ENCODE assay signal across 19 cellular contexts in genomic region chr11:68300076-68300830, GRCh38. TPM values are rescaled to one million over a fixed set of nuclear protein-coding genes. Genes with fewer than 3 reads are reported as not detected.
A peak's percentile ranks its signal among the peaks of the same experiment; 100 is the strongest.
DNase-seq lines count a peak whose midpoint lies in the region; TF ChIP-seq lines count a peak whose summit lies in the region.
"Had no signal": no experiment of that assay in that cellular context is flagged by ENCODE, and none has a peak within 500 bp of the region (broad histone marks: within the 10 kb centered on the region; RNA-seq: fewer than 3 reads in every experiment).

No MANE protein-coding gene starts in this region.

- H3K27me3 Mint-ChIP-seq in endodermal cell (ENCODE audit: insufficient read depth): peaks cover 6% of the 10 kb centered on the region
- H3K27me3 Mint-ChIP-seq: CD4-positive, alpha-beta T cell; T-cell had no signal

- H3K4me1 Mint-ChIP-seq in endodermal cell: no peaks in the 10 kb centered on the region

- H3K4me1 ChIP-seq in endodermal cell (ENCODE audit: control insufficient read depth, insufficient read depth, low read length): no peaks in the 10 kb centered on the region
- H3K4me1 ChIP-seq in spleen: peaks cover 12 to 45% (median 28%) of the 10 kb centered on the region in 6 donors

- H3K27ac ChIP-seq in endodermal cell (ENCODE audit: low read depth, low read length) (no peak overlapping the region), spleen (no peak overlapping the region)
- H3K27ac ChIP-seq: SK-N-MC had no signal

- intact Hi-C loops in spleen (cut with DNase I; ENCODE audit: low total_unique reads): no loop called here

- H3K9me3 ChIP-seq in endodermal cell (ENCODE audit: control insufficient read depth, low read length) (peaks cover 8% of the 10 kb centered on the region), spleen (peaks cover 0 to 4% (median 0%) of the 10 kb centered on the region in 8 donors)

- TF ChIP-seq POLR2A in NB4 (IDR thresholded peaks at IDR 0.05; ENCODE audit: extremely low read depth, insufficient read length) (no peak), spleen (IDR thresholded peaks at IDR 0.05) (no peak)

- peak overlapping the region; percentile 39 for H3K27ac Mint-ChIP-seq in endodermal cell
- H3K27ac Mint-ChIP-seq: CD4-positive, alpha-beta T cell; T-cell had no signal

- 84 to 87% methylated on average over 10 to 12 of the region's 12 CpGs for WGBS in endodermal cell (ENCODE audit: insufficient coverage in 1 of 2, insufficient read length in 1 of 2), 2 experiments
- 83 to 93% (median 92%) methylated on average over 10 to 12 of the region's 12 CpGs for WGBS in spleen, 5 donors

- no peak for DNase-seq in NB4 (ENCODE audit: low read depth)
- no peak for DNase-seq in endodermal cell
- DNase-seq in spleen: peak; percentile 6
- DNase-seq in stimulated activated CD4-positive, alpha-beta T cell treated with anti-CD3 and anti-CD28 coated beads, Interleukin-1b, Interleukin-23, amount 100 ng/mL, for 48 hours: no peak
- DNase-seq in occipital lobe (lab: John Stamatoyannopoulos, UW): no peak
- no peak for DNase-seq in iPS-NIHi11 (ENCODE audit: low spot score)
- DNase-seq: Calu3; CD4-positive, alpha-beta T cell; NCI-H1105; NCI-H2081 treated with DMSO at 0.1 percent for 48 hours; NCI-H446 treated with DMSO at 0.1 percent for 48 hours; NCI-H748 treated with DMSO at 0.1 percent for 48 hours; NK-92 treated with Interleukin-12 subunit alpha and Interleukin-12 subunit beta, amount 100 ng/mL, for 24 hours; OCI-M1; SHP77; T-cell had no signal

- H3K36me3 Mint-ChIP-seq in endodermal cell (ENCODE audit: low read depth): peaks cover 5% of the 10 kb centered on the region
- H3K36me3 Mint-ChIP-seq: T-cell had no signal

- no peak overlapping the region for H3K4me3 ChIP-seq in NB4 (ENCODE audit: low read depth, low read length)
- no peak overlapping the region for H3K4me3 ChIP-seq in endodermal cell (ENCODE audit: low read length)
- no peak overlapping the region for H3K4me3 ChIP-seq in spleen
- H3K4me3 ChIP-seq: A549, SK-N-MC had no signal

- peak; percentile 16; the same call in 1 of the 2 replicates for TF ChIP-seq CTCF in GM12874 (IDR thresholded peaks at IDR 0.05; ENCODE audit: insufficient read depth, low read depth, low read length)
- TF ChIP-seq CTCF in NB4 (IDR thresholded peaks at IDR 0.05; ENCODE audit: low read depth, low read length): peak; percentile 9
- peak; percentile 37 for TF ChIP-seq CTCF in endodermal cell (conservative IDR thresholded peaks at IDR 0.05)
- TF ChIP-seq CTCF in spleen (IDR thresholded peaks at IDR 0.05 in 8 of 11, conservative IDR thresholded peaks at IDR 0.05 in 3 of 11): no peak

- no peak overlapping the region for H3K4me3 Mint-ChIP-seq in endodermal cell
- H3K4me3 Mint-ChIP-seq: CD4-positive, alpha-beta T cell; T-cell had no signal

- no peaks in the 10 kb centered on the region for H3K36me3 ChIP-seq in endodermal cell (ENCODE audit: control insufficient read depth, insufficient read depth, low read length)
- H3K36me3 ChIP-seq in spleen: no peaks in the 10 kb centered on the region

- no peak overlapping the region for H3K9ac ChIP-seq in endodermal cell (ENCODE audit: extremely low read depth, low read length, poor library complexity, severe bottlenecking)

- peaks cover 26% of the 10 kb centered on the region for H3K9me3 Mint-ChIP-seq in endodermal cell
- H3K9me3 Mint-ChIP-seq: CD4-positive, alpha-beta T cell had no signal

- H3K27me3 ChIP-seq in endodermal cell (ENCODE audit: control insufficient read depth, insufficient read depth, low read length, poor library complexity, severe bottlenecking) (no peaks in the 10 kb centered on the region), spleen (replicated peaks in 1 of 7) (peaks cover 0 to 6% (median 0%) of the 10 kb centered on the region in 7 donors)

RNA-seq across cellular contexts. Expression of gene LRP5, which starts 12.1 kb away (rescaled TPM):
- total RNA-seq in endodermal cell (10 to 100 TPM; 58.2 to 64.1 TPM), spleen (10 to 100 TPM; 11.6 to 21.8 (median 17.8) TPM), occipital lobe (15.1 TPM)
- polyA plus RNA-seq in endodermal cell (2013, experiment 1 of 2): 37.4 TPM
- 35.9 TPM for polyA plus RNA-seq in endodermal cell (2013, experiment 2 of 2)
- 1 to 10 TPM; 3.9 to 7.2 (median 5.6) TPM for polyA plus RNA-seq in spleen

RNA-seq across cellular contexts. Expression of gene C11orf24, which starts 28.5 kb away (rescaled TPM):
- total RNA-seq in endodermal cell (10 to 100 TPM; 38.4 to 39.4 TPM), spleen (10 to 100 TPM; 17.4 to 36.0 (median 25.9) TPM), occipital lobe (10.6 TPM)
- polyA plus RNA-seq in endodermal cell (2013, experiment 1 of 2): 34.3 TPM
- polyA plus RNA-seq in endodermal cell (2013, experiment 2 of 2): 33.0 TPM
- 10 to 100 TPM; 15.9 to 22.1 (median 17.9) TPM for polyA plus RNA-seq in spleen

Comparison
In these comparisons a context has a peak if more than half of its experiments do, and no peak if none do; other contexts are left out.
1. CTCF ChIP-seq: peak in GM12874 (single experiment), NB4 (single experiment) and endodermal cell (single experiment); none in spleen (0 of 11).